ENCODE assay signal across 8 cellular contexts in genomic region chr14:21455592-21455911, GRCh38. TPM values are rescaled to one million over a fixed set of nuclear protein-coding genes. Genes with fewer than 3 reads are reported as not detected.
A peak's percentile ranks its signal among the peaks of the same experiment; 100 is the strongest.
DNase-seq lines count a peak whose midpoint lies in the region; ATAC-seq and TF ChIP-seq lines count a peak whose summit lies in the region.

No MANE protein-coding gene starts in this region.

- dilution Hi-C loops in mammary epithelial cell (cut with HindIII; ENCODE audit: low sequenced_read_pairs), result no loop called here

- TF ChIP-seq CTCF in mammary epithelial cell (conservative IDR thresholded peaks at IDR 0.05 in 1 of 2, IDR thresholded peaks at IDR 0.05 in 1 of 2; ENCODE audit: extremely low read depth in 1 of 2, insufficient read depth in 1 of 2, low read depth in 1 of 2, low read length in 2 of 2), result no peak
- no peak for TF ChIP-seq CTCF in lower lobe of right lung (IDR thresholded peaks at IDR 0.05)
- TF ChIP-seq CTCF in upper lobe of left lung (IDR thresholded peaks at IDR 0.05), result no peak

- intact Hi-C loops in mammary epithelial cell (cut with micrococcal nuclease), result loop anchor here (10.0 kb wide), 1 partner anchor 351 kb away; the partner anchor contains the start of gene TMEM253
- intact Hi-C loops in lower lobe of right lung (cut with DNase I), result no loop called here

- peak overlapping the region; percentile 93 for H3K4me3 Mint-ChIP-seq in activated naive CD4-positive, alpha-beta T cell treated with anti-CD3 and anti-CD28 coated beads, Interleukin-2, amount 10 ng/mL, durations not matched to agents 7 days and 5 days

- H3K36me3 ChIP-seq in mammary epithelial cell (ENCODE audit: insufficient read depth, low read length) (peaks cover 5% of the 10 kb centered on the region), lower lobe of right lung (peaks cover 21% of the 10 kb centered on the region), upper lobe of left lung (peaks cover 0 to 15% (median 2%) of the 10 kb centered on the region in 4 donors)

- peaks cover 50% of the 10 kb centered on the region for H3K79me2 ChIP-seq in mammary epithelial cell (ENCODE audit: insufficient read depth, low read length)

- WGBS in mammary epithelial cell (ENCODE audit: low coverage, missing lambda C conversion rate), result 4% methylated on average over 8 of the region's 17 CpGs
- 0% methylated on average over 11 to 17 of the region's 17 CpGs for WGBS in upper lobe of left lung, 2 donors

- ATAC-seq in HG03571 (IDR thresholded peaks at IDR 0.05; ENCODE audit: unreplicated experiment) (peak; percentile 12), lower lobe of right lung (peak; percentile 61 to 64), upper lobe of left lung (ENCODE audit: low FRiP score in 2 of 2) (peak; percentile 57 to 58)

- TSS peak; percentile 43 for BruUV-seq in mammary epithelial cell (replicated peaks; lab: Mats Ljungman, UMichigan)

- peaks cover 14% of the 10 kb centered on the region for H3K4me1 ChIP-seq in mammary epithelial cell (ENCODE audit: insufficient read depth, low read length)
- peaks cover 39% of the 10 kb centered on the region for H3K4me1 ChIP-seq in lower lobe of right lung
- peaks cover 27 to 38% (median 28%) of the 10 kb centered on the region in 4 donors for H3K4me1 ChIP-seq in upper lobe of left lung

- H3K4me1 Mint-ChIP-seq in activated naive CD4-positive, alpha-beta T cell treated with anti-CD3 and anti-CD28 coated beads, Interleukin-2, amount 10 ng/mL, durations not matched to agents 7 days and 5 days, result peaks cover 41% of the 10 kb centered on the region

- H3K9ac ChIP-seq in mammary epithelial cell (ENCODE audit: insufficient read depth, low read length), result peak overlapping the region; percentile 80

- H3K36me3 Mint-ChIP-seq in activated naive CD4-positive, alpha-beta T cell treated with anti-CD3 and anti-CD28 coated beads, Interleukin-2, amount 10 ng/mL, durations not matched to agents 7 days and 5 days, result peaks cover 30% of the 10 kb centered on the region

- H3K27me3 ChIP-seq in mammary epithelial cell (ENCODE audit: insufficient read depth, low read length) (no peaks in the 10 kb centered on the region), lower lobe of right lung (ENCODE audit: low read depth) (no peaks in the 10 kb centered on the region), upper lobe of left lung (no peaks in the 10 kb centered on the region)

- H2AFZ ChIP-seq in mammary epithelial cell (ENCODE audit: low read depth, low read length), result peak overlapping the region; percentile 91

- H4K20me1 ChIP-seq in mammary epithelial cell (ENCODE audit: insufficient read depth, low read length), result no peaks in the 10 kb centered on the region

- peak overlapping the region; percentile 73 to 93 (median 88) for H3K4me3 ChIP-seq in mammary epithelial cell (replicated peaks in 1 of 3; ENCODE audit: insufficient read depth in 1 of 3, low read depth in 2 of 3, low read length in 3 of 3)
- H3K4me3 ChIP-seq in lower lobe of right lung, result peak overlapping the region; percentile 72
- peak overlapping the region; percentile 60 to 93 (median 90) for H3K4me3 ChIP-seq in upper lobe of left lung

- in situ Hi-C loops in mammary epithelial cell (cut with MboI; ENCODE audit: low sequenced_read_pairs in 2 of 2), result no loop called here

- TF ChIP-seq POLR2A in upper lobe of left lung (IDR thresholded peaks at IDR 0.05), result no peak

- H3K9me3 Mint-ChIP-seq in activated naive CD4-positive, alpha-beta T cell treated with anti-CD3 and anti-CD28 coated beads, Interleukin-2, amount 10 ng/mL, durations not matched to agents 7 days and 5 days, result no peaks in the 10 kb centered on the region

- TF ChIP-seq EP300 in upper lobe of left lung (IDR thresholded peaks at IDR 0.05), result no peak

- DNase-seq in activated naive CD4-positive, alpha-beta T cell treated with anti-CD3 and anti-CD28 coated beads, Interleukin-2, amount 10 ng/mL, durations not matched to agents 7 days and 5 days, result no peak
- DNase-seq in activated naive CD4-positive, alpha-beta T cell (lab: John Stamatoyannopoulos, UW), result no peak
- DNase-seq in mammary epithelial cell (peak; percentile 33), lower lobe of right lung (no peak), upper lobe of left lung (peak in 1 of 2 donors; percentile 90), retina (no peak)
- DNase-seq in stimulated activated CD4-positive, alpha-beta T cell treated with anti-CD3 and anti-CD28 coated beads, Interleukin-2, amount 100 ng/mL, for 24 hours, result no peak

- CTCF ChIA-PET in activated naive CD4-positive, alpha-beta T cell treated with anti-CD3 and anti-CD28 coated beads, Interleukin-2, amount 10 ng/mL, durations not matched to agents 7 days and 5 days (lab: Charles Lee), result interaction anchor here (0.8 to 2.5 kb wide), 10 partner anchors 11 to 213 kb away, joined by 3 to 17 read pairs (median 4); partner anchors contain the start of genes RAB2B and TOX4
- CTCF ChIA-PET in mammary epithelial cell (lab: Charles Lee; ENCODE audit: low non-redundant PET), result interaction anchor here (0.6 to 1.1 kb wide), 7 partner anchors 12 to 102 kb away, joined by 3 to 6 read pairs (median 3); no protein-coding TSS in a partner anchor

- H3K27ac ChIP-seq in mammary epithelial cell (ENCODE audit: insufficient read depth, low read depth, low read length) (peak overlapping the region; percentile 72), lower lobe of right lung (peak overlapping the region; percentile 93), upper lobe of left lung (peak overlapping the region; percentile 92 to 98 (median 96))

- H3K4me2 ChIP-seq in mammary epithelial cell (ENCODE audit: insufficient read depth, low read depth, low read length), result peak overlapping the region; percentile 94

- peak overlapping the region; percentile 99 for H3K27ac Mint-ChIP-seq in activated naive CD4-positive, alpha-beta T cell treated with anti-CD3 and anti-CD28 coated beads, Interleukin-2, amount 10 ng/mL, durations not matched to agents 7 days and 5 days

- no peaks in the 10 kb centered on the region for H3K9me3 ChIP-seq in mammary epithelial cell (replicated peaks; ENCODE audit: insufficient read depth, low read length)
- H3K9me3 ChIP-seq in lower lobe of right lung, result no peaks in the 10 kb centered on the region
- no peaks in the 10 kb centered on the region for H3K9me3 ChIP-seq in upper lobe of left lung

- H3K27me3 Mint-ChIP-seq in activated naive CD4-positive, alpha-beta T cell treated with anti-CD3 and anti-CD28 coated beads, Interleukin-2, amount 10 ng/mL, durations not matched to agents 7 days and 5 days, result no peaks in the 10 kb centered on the region

RNA-seq across cellular contexts. Expression of gene CHD8, which starts 0.4 kb away (rescaled TPM):
- total RNA-seq in mammary epithelial cell (10 to 100 TPM; 69.2 to 76.0 TPM), lower lobe of right lung (74.6 TPM), upper lobe of left lung (10 to 100 TPM; 42.2 to 96.4 (median 67.5) TPM)
- 15.7 TPM for polyA plus RNA-seq in mammary epithelial cell
- polyA minus RNA-seq in mammary epithelial cell, result 330 TPM

RNA-seq across cellular contexts. Expression of gene RAB2B, which starts 21.2 kb away (rescaled TPM):
- 10 to 100 TPM; 17.6 to 21.8 TPM for total RNA-seq in mammary epithelial cell
- polyA plus RNA-seq in mammary epithelial cell, result 8.0 TPM
- 7.1 TPM for polyA minus RNA-seq in mammary epithelial cell
- 30.7 TPM for total RNA-seq in lower lobe of right lung
- total RNA-seq in upper lobe of left lung, result 10 to 100 TPM; 13.1 to 40.2 (median 33.0) TPM

RNA-seq across cellular contexts. Expression of gene TOX4, which starts 21.4 kb away (rescaled TPM):
- total RNA-seq in mammary epithelial cell (10 to 100 TPM; 37.7 to 75.8 TPM), lower lobe of right lung (72.2 TPM), upper lobe of left lung (10 to 100 TPM; 29.0 to 71.6 (median 62.0) TPM)
- polyA plus RNA-seq in mammary epithelial cell, result 82.6 TPM
- 30.0 TPM for polyA minus RNA-seq in mammary epithelial cell

RNA-seq across cellular contexts. Expression of gene METTL3, which starts 55.6 kb away (rescaled TPM):
- total RNA-seq in mammary epithelial cell, result 10 to 100 TPM; 40.3 to 43.3 TPM
- polyA plus RNA-seq in mammary epithelial cell, result 69.3 TPM
- 59.5 TPM for polyA minus RNA-seq in mammary epithelial cell
- total RNA-seq in lower lobe of right lung, result 47.8 TPM
- 100 to 1,000 TPM in 1 of 6 donors, 10 to 100 TPM in 5; 41.7 to 126 (median 47.7) TPM for total RNA-seq in upper lobe of left lung

Comparison
In these comparisons a context has a peak if more than half of its experiments do, and no peak if none do; other contexts are left out.
1. ATAC-seq: peak in every context shown above with its lines; median percentile 62 in lower lobe of right lung; 58 in upper lobe of left lung; 12 in HG03571.